Comparison of ENCODE assay signal across 23 cellular contexts in genomic region chr18:69944434-69944833, GRCh38. TPM values are rescaled to one million over a fixed set of nuclear protein-coding genes. Genes with fewer than 3 reads are reported as not detected.
A peak's percentile ranks its signal among the peaks of the same experiment; 100 is the strongest.
DNase-seq lines count a peak whose midpoint lies in the region; ATAC-seq, FAIRE-seq and TF ChIP-seq lines count a peak whose summit lies in the region.
"Had no signal": no experiment of that assay in that cellular context is flagged by ENCODE, and none has a peak within 500 bp of the region (broad histone marks: within the 10 kb centered on the region; RNA-seq: fewer than 3 reads in every experiment).

No MANE protein-coding gene starts in this region.

- H3K79me2 ChIP-seq in DND-41 (ENCODE audit: insufficient read depth, low read length), result no peaks in the 10 kb centered on the region
- peaks cover 75% of the 10 kb centered on the region for H3K79me2 ChIP-seq in GM12878 (ENCODE audit: control insufficient read depth, insufficient read depth, low read length)
- no peaks in the 10 kb centered on the region for H3K79me2 ChIP-seq in Karpas-422 (ENCODE audit: low read length)

- TF ChIP-seq CTCF in DND-41 (IDR thresholded peaks at IDR 0.05; ENCODE audit: borderline replicate concordance, extremely low read depth, low read length, poor library complexity, severe bottlenecking) (no peak), GM12878 (IDR thresholded peaks at IDR 0.05 in 2 of 3, conservative IDR thresholded peaks at IDR 0.05 in 1 of 3; ENCODE audit: control insufficient read depth in 2 of 3, extremely low read depth in 1 of 3, insufficient read depth in 1 of 3, low read depth in 3 of 3, low read length in 3 of 3) (no peak)

- no peak for ATAC-seq in CD4-positive, CD25-positive, alpha-beta regulatory T cell (ENCODE audit: low read depth in 2 of 2)
- peak; percentile 36; the same call in 1 of the 3 replicates for ATAC-seq in DND-41 (ENCODE audit: insufficient read depth, low read depth)
- ATAC-seq in GM21367 (IDR thresholded peaks at IDR 0.05; ENCODE audit: unreplicated experiment), result peak; percentile 23
- peak; percentile 13 for ATAC-seq in GM12878
- no peak for ATAC-seq in GM19397 (IDR thresholded peaks at IDR 0.05; ENCODE audit: unreplicated experiment)
- ATAC-seq: body of pancreas had no signal

- peak overlapping the region in 1 of 4 donors; percentile 59 for H3K4me3 Mint-ChIP-seq in CD4-positive, CD25-positive, alpha-beta regulatory T cell
- H3K4me3 Mint-ChIP-seq: H9 had no signal

- BruUV-seq in GM12878 (replicated peaks; lab: Mats Ljungman, UMichigan), result no TSS peak

- peaks cover 21% of the 10 kb centered on the region for H3K36me3 Mint-ChIP-seq in CD4-positive, CD25-positive, alpha-beta regulatory T cell

- DNase-seq in CD4-positive, CD25-positive, alpha-beta regulatory T cell, result peak in 1 of 3 donors; percentile 45
- DNase-seq in DND-41 (no peak), GM12878 (ENCODE audit: low read depth, low spot score) (no peak), NCI-H187 (lab: John Stamatoyannopoulos, UW) (no peak), Karpas-422 (no peak), H54 (ENCODE audit: insufficient read length, low spot score) (no peak)
- DNase-seq: activated effector memory CD4-positive, alpha-beta T cell treated with anti-CD3 and anti-CD28 coated beads, Interleukin-2, amount 50 U/mL, for 16 hours; body of pancreas; Caco-2; foreskin melanocyte; H9; hypothalamus; NCI-H1930; NCI-H510A; stimulated activated CD4-positive, alpha-beta T cell treated with anti-CD3 and anti-CD28 coated beads, Interleukin-4, amount 100 ng/mL, for 24 hours; T-cell had no signal

- no peaks in the 10 kb centered on the region for H3K27me3 ChIP-seq in CD4-positive, CD25-positive, alpha-beta regulatory T cell (ENCODE audit: control insufficient read depth, insufficient read depth, low read length)
- H3K27me3 ChIP-seq in DND-41 (ENCODE audit: insufficient read depth, low read length, poor library complexity) (no peaks in the 10 kb centered on the region), GM12878 (replicated peaks in 1 of 2; ENCODE audit: control insufficient read depth in 2 of 2, insufficient read depth in 2 of 2, low read length in 1 of 2) (no peaks in the 10 kb centered on the region), Karpas-422 (ENCODE audit: low read length) (no peaks in the 10 kb centered on the region)
- H3K27me3 ChIP-seq: body of pancreas had no signal

- H3K4me1 Mint-ChIP-seq in CD4-positive, CD25-positive, alpha-beta regulatory T cell, result peaks cover 24 to 53% (median 39%) of the 10 kb centered on the region in 4 donors

- CTCF ChIA-PET in GM12878 (lab: Yijun Ruan, JAX), result interaction anchor here (1.2 to 2.1 kb wide), 3 partner anchors 9 to 45 kb away, joined by 3 to 9 read pairs (median 4); no protein-coding TSS in a partner anchor

- SMC1A ChIA-PET in GM12878 (lab: Charles Lee; ENCODE audit: uncharacterized antibody, unreplicated experiment), result interaction anchor here (0.8 to 2.1 kb wide), 10 partner anchors 9 to 126 kb away, joined by 3 to 7 read pairs (median 5); no protein-coding TSS in a partner anchor

- H3K9me3 Mint-ChIP-seq in CD4-positive, CD25-positive, alpha-beta regulatory T cell, result peaks cover 0 to 15% (median 7%) of the 10 kb centered on the region in 7 donors

- H4K20me1 ChIP-seq in DND-41 (ENCODE audit: insufficient read depth, low read length) (no peaks in the 10 kb centered on the region), GM12878 (ENCODE audit: control insufficient read depth, insufficient read depth) (no peaks in the 10 kb centered on the region), Karpas-422 (ENCODE audit: insufficient read depth, low read depth, low read length) (no peaks in the 10 kb centered on the region)

- TF ChIP-seq RAD21 in GM12878 (IDR thresholded peaks at IDR 0.05; ENCODE audit: insufficient read depth, low read depth, low read length), result no peak

- H3K27ac Mint-ChIP-seq in CD4-positive, CD25-positive, alpha-beta regulatory T cell, result peak overlapping the region in 1 of 3 donors; percentile 59
- H3K27ac Mint-ChIP-seq: IgD-negative memory B cell, T-cell had no signal

- H3K27ac ChIP-seq in CD4-positive, CD25-positive, alpha-beta regulatory T cell (ENCODE audit: insufficient read depth, low read length, poor library complexity, severe bottlenecking), result no peak overlapping the region
- no peak overlapping the region for H3K27ac ChIP-seq in DND-41 (ENCODE audit: low read length)
- H3K27ac ChIP-seq in GM12878 (ENCODE audit: control insufficient read depth, insufficient read depth), result peak overlapping the region; percentile 80
- H3K27ac ChIP-seq in Karpas-422 (ENCODE audit: low read length), result no peak overlapping the region
- H3K27ac ChIP-seq: body of pancreas, coronary artery, epithelial cell of prostate, prostate gland had no signal

- H3K9ac ChIP-seq in DND-41 (ENCODE audit: low read depth, low read length) (no peak overlapping the region), GM12878 (ENCODE audit: control insufficient read depth, insufficient read depth, low read length) (peak overlapping the region; percentile 73), Karpas-422 (ENCODE audit: low read length) (no peak overlapping the region)

- intact Hi-C loops in GM12878 (cut with micrococcal nuclease; ENCODE audit: unreplicated experiment), result no loop called here

- H3K4me1 ChIP-seq in CD4-positive, CD25-positive, alpha-beta regulatory T cell (ENCODE audit: control insufficient read depth, insufficient read depth, low read length, poor library complexity, severe bottlenecking), result peaks cover 51% of the 10 kb centered on the region
- H3K4me1 ChIP-seq in DND-41 (ENCODE audit: insufficient read depth, low read length) (peaks cover 33% of the 10 kb centered on the region), GM12878 (ENCODE audit: control insufficient read depth, insufficient read depth, low read length) (peaks cover 30% of the 10 kb centered on the region), Karpas-422 (ENCODE audit: low read length) (peaks cover 9% of the 10 kb centered on the region)
- H3K4me1 ChIP-seq: body of pancreas, Caco-2, prostate gland had no signal

- TF ChIP-seq POLR2A in GM12878 (IDR thresholded peaks at IDR 0.05; ENCODE audit: low read depth, low read length) (peak; percentile 72), H54 (IDR thresholded peaks at IDR 0.05; ENCODE audit: low read depth, low read length) (no peak)

- no peaks in the 10 kb centered on the region for H3K27me3 Mint-ChIP-seq in CD4-positive, CD25-positive, alpha-beta regulatory T cell
- H3K27me3 Mint-ChIP-seq: IgD-negative memory B cell, T-cell had no signal

- peaks cover 7 to 9% of the 10 kb centered on the region in 2 experiments for H3K9me3 ChIP-seq in CD4-positive, CD25-positive, alpha-beta regulatory T cell (ENCODE audit: control insufficient read depth in 2 of 2, low read length in 2 of 2)
- H3K9me3 ChIP-seq in DND-41 (ENCODE audit: insufficient read depth, low read length, severe bottlenecking), result peaks cover 11% of the 10 kb centered on the region
- H3K9me3 ChIP-seq in GM12878 (replicated peaks; ENCODE audit: control insufficient read depth, insufficient read depth, low read length), result peaks cover 33% of the 10 kb centered on the region
- peaks cover 5% of the 10 kb centered on the region; the same call in 1 of the 2 replicates for H3K9me3 ChIP-seq in Karpas-422 (ENCODE audit: low read length)
- H3K9me3 ChIP-seq: body of pancreas, Caco-2, prostate gland had no signal

- H3K9me2 ChIP-seq in Karpas-422 (replicated peaks; ENCODE audit: insufficient read depth, low read length), result no peaks in the 10 kb centered on the region

- in situ Hi-C loops in GM12878 (cut with MboI), result no loop called here

- H3K4me2 ChIP-seq in DND-41 (ENCODE audit: insufficient read depth, low read length) (no peak overlapping the region), GM12878 (ENCODE audit: control insufficient read depth, insufficient read depth) (peak overlapping the region; percentile 87), Karpas-422 (ENCODE audit: low read depth, low read length, poor library complexity, severe bottlenecking) (no peak overlapping the region)

- no peak for TF ChIP-seq EP300 in GM12878 (IDR thresholded peaks at IDR 0.05; ENCODE audit: borderline replicate concordance in 1 of 2, control insufficient read depth in 1 of 2, low read depth in 2 of 2, low read length in 2 of 2)

- peak overlapping the region; percentile 82 for H3K4me3 ChIP-seq in CD4-positive, CD25-positive, alpha-beta regulatory T cell (ENCODE audit: low read depth, low read length)
- H3K4me3 ChIP-seq in DND-41 (ENCODE audit: low read depth in 1 of 2, low read length in 2 of 2), result no peak overlapping the region
- H3K4me3 ChIP-seq in GM12878, result peak overlapping the region; percentile 53
- no peak overlapping the region for H3K4me3 ChIP-seq in Karpas-422 (ENCODE audit: low read length)
- H3K4me3 ChIP-seq: body of pancreas, coronary artery, prostate gland had no signal

- H3K36me3 ChIP-seq in CD4-positive, CD25-positive, alpha-beta regulatory T cell (ENCODE audit: control insufficient read depth, insufficient read depth, low read length), result peaks cover 9% of the 10 kb centered on the region
- H3K36me3 ChIP-seq in DND-41 (ENCODE audit: insufficient read depth, low read length), result no peaks in the 10 kb centered on the region
- peaks cover 0 to 24% of the 10 kb centered on the region in 2 experiments; a peak in 2 of 4 replicates for H3K36me3 ChIP-seq in GM12878 (ENCODE audit: control insufficient read depth in 2 of 2, insufficient read depth in 2 of 2, low read length in 1 of 2)
- peaks cover 5% of the 10 kb centered on the region; the same call in 1 of the 2 replicates for H3K36me3 ChIP-seq in Karpas-422 (ENCODE audit: insufficient read depth, low read length)
- H3K36me3 ChIP-seq: prostate gland had no signal

- H2AFZ ChIP-seq in DND-41 (ENCODE audit: low read depth, low read length), result no peak overlapping the region
- H2AFZ ChIP-seq in GM12878 (ENCODE audit: control insufficient read depth, low read depth, low read length), result no peak overlapping the region
- H2AFZ ChIP-seq in Karpas-422 (ENCODE audit: low read length), result no peak overlapping the region

- WGBS in GM12878 (ENCODE audit: insufficient coverage, insufficient replicate concordance, low lambda C conversion rate, missing lambda C conversion rate), result 95% methylated on average over 2 of the region's 2 CpGs

- RAD21 ChIA-PET in GM12878 (lab: Charles Lee; ENCODE audit: unreplicated experiment), result interaction anchor here (1.5 kb wide), 1 partner anchor 14 kb away, joined by 5 read pairs; no protein-coding TSS in a partner anchor

- FAIRE-seq in GM12878 (lab: Jason Lieb, UNC) (no peak), H54 (lab: Jason Lieb, UNC) (no peak)

- POLR2A ChIA-PET in GM12878 (lab: Charles Lee), result interaction anchor here (0.7 to 1.2 kb wide), 2 partner anchors 56 to 87 kb away, joined by 3 to 5 read pairs; no protein-coding TSS in a partner anchor

RNA-seq across cellular contexts. Expression of gene CD226, which starts 3.2 kb away (rescaled TPM):
- 65.1 TPM for total RNA-seq in CD4-positive, CD25-positive, alpha-beta regulatory T cell
- polyA plus RNA-seq in CD4-positive, CD25-positive, alpha-beta regulatory T cell, result 10 to 100 TPM; 14.8 to 26.1 (median 15.5) TPM
- total RNA-seq in GM12878 (2013; cell fraction: nucleolus; rRNA removed), result 158 and 176 TPM in 2 replicates
- total RNA-seq in GM12878 (2014; rRNA removed) (53.3 and 61.5 TPM in 2 replicates), GM12878 (2014; rRNA removed; fragmentation: Illumina TruSeq; extraction: Trizol) (63.9 and 68.8 TPM in 2 replicates), GM12878 (2021) (56.2 and 60.3 TPM in 2 replicates)
- polyA plus RNA-seq in GM12878 (2011; ENCODE audit: low read depth), result 24.3 TPM
- polyA plus RNA-seq in GM12878 (2011; rRNA removed) (67.2 and 84.8 TPM in 2 replicates), GM12878 (2014; fragmentation: Illumina TruSeq; extraction: Trizol) (56.6 and 62.8 TPM in 2 replicates), GM12878 (2014; fragmentation: Nextera tagmentation; extraction: Ambion mirVana) (10 to 100 TPM; 12.9 to 18.2 TPM), GM12878 (2014; rRNA removed) (38.5 and 41.3 TPM in 2 replicates), GM12878 (2016; fragmentation: Nextera tagmentation; extraction: Ambion mirVana) (10 to 100 TPM; 22.7 to 23.5 TPM)
- polyA plus RNA-seq in GM12878 (2011; cell fraction: cytosol; rRNA removed), result 28.2 and 43.4 TPM in 2 replicates
- 20.7 and 33.5 TPM in 2 replicates for polyA plus RNA-seq in GM12878 (2011; cell fraction: nucleus; rRNA removed)
- 40.8 and 67.0 TPM in 2 replicates for polyA plus RNA-seq in GM12878 (2012)
- 106 and 148 TPM in 2 replicates for polyA minus RNA-seq in GM12878 (2011; rRNA and poly(A)+ RNA removed)
- polyA minus RNA-seq in GM12878 (2011; cell fraction: cytosol; rRNA and poly(A)+ RNA removed), result 23.1 and 25.7 TPM in 2 replicates
- 29.5 and 39.7 TPM in 2 replicates for polyA minus RNA-seq in GM12878 (2011; cell fraction: nucleus; rRNA and poly(A)+ RNA removed)
- 5.1 and 6.4 TPM in 2 replicates for total RNA-seq in Karpas-422 (2014; rRNA removed; shearing (Covaris generic); ENCODE audit: low replicate concordance)
- total RNA-seq: H9, kidney epithelial cell had no signal

Comparison
In these comparisons a context has a peak if more than half of its experiments do, and no peak if none do; other contexts are left out.
1. ATAC-seq: peak in DND-41 (single experiment), GM21367 (single experiment) and GM12878 (single experiment); none in CD4-positive, CD25-positive, alpha-beta regulatory T cell (0 of 2) and GM19397 (single experiment).
2. H3K4me3 ChIP-seq: peak in CD4-positive, CD25-positive, alpha-beta regulatory T cell (single experiment) and GM12878 (single experiment); none in DND-41 (0 of 2) and Karpas-422 (single experiment).